In the genomic region with DNA sequence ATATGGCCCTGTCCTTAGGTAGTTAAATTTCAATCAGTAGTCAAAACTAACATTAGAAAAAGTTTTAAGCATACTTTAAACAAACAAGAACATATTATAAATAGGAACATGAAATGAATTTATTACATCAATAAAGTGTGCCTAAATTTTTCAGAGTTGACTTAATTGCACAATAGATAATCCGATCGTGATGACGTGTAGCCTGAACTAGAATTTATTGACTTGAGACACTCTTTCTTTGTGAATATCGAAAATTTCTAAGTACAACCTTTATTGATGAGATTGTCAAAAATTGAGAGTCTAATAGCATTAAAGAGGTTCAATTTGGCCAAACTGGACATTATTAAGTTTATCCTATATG, we compare ENCODE assay signal across 3 cellular contexts.
TF ChIP-seq lines count a peak whose summit lies in the region.

No MANE protein-coding gene starts in this region.

TF ChIP-seq in SK-N-SH, 30 proteins besides CTCF, POLR2A, EP300 and RAD21:
- no peak for TF ChIP-seq MEF2A (IDR thresholded peaks at IDR 0.05; ENCODE audit: borderline replicate concordance, low read depth)
- TF ChIP-seq, protein P1, sequence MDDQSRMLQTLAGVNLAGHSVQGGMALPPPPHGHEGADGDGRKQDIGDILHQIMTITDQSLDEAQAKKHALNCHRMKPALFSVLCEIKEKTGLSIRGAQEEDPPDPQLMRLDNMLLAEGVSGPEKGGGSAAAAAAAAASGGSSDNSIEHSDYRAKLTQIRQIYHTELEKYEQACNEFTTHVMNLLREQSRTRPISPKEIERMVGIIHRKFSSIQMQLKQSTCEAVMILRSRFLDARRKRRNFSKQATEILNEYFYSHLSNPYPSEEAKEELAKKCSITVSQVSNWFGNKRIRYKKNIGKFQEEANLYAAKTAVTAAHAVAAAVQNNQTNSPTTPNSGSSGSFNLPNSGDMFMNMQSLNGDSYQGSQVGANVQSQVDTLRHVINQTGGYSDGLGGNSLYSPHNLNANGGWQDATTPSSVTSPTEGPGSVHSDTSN (IDR thresholded peaks at IDR 0.05), result no peak
- TF ChIP-seq YY1 (IDR thresholded peaks at IDR 0.05; ENCODE audit: low read depth), result no peak
- no peak for TF ChIP-seq FOXJ3 (CRISPR knock-in tag; IDR thresholded peaks at IDR 0.05)
- no peak for TF ChIP-seq EZH2phosphoT487 (IDR thresholded peaks at IDR 0.05; ENCODE audit: borderline replicate concordance, low read depth)
- TF ChIP-seq, protein P2, sequence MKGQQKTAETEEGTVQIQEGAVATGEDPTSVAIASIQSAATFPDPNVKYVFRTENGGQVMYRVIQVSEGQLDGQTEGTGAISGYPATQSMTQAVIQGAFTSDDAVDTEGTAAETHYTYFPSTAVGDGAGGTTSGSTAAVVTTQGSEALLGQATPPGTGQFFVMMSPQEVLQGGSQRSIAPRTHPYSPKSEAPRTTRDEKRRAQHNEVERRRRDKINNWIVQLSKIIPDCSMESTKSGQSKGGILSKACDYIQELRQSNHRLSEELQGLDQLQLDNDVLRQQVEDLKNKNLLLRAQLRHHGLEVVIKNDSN (IDR thresholded peaks at IDR 0.05; ENCODE audit: borderline replicate concordance, low read depth), result no peak
- no peak for TF ChIP-seq FOXM1 (IDR thresholded peaks at IDR 0.05; ENCODE audit: low read depth)
- TF ChIP-seq GABPA (IDR thresholded peaks at IDR 0.05; ENCODE audit: low read depth), result no peak
- no peak for TF ChIP-seq TAF1 (IDR thresholded peaks at IDR 0.05; ENCODE audit: borderline replicate concordance, low read depth, low read length)

TF ChIP-seq in SK-N-SH treated with all-trans-retinoic acid at 6 μM for 48 hours, 23 proteins besides CTCF, POLR2A, EP300 and RAD21:
- TF ChIP-seq, protein P3, sequence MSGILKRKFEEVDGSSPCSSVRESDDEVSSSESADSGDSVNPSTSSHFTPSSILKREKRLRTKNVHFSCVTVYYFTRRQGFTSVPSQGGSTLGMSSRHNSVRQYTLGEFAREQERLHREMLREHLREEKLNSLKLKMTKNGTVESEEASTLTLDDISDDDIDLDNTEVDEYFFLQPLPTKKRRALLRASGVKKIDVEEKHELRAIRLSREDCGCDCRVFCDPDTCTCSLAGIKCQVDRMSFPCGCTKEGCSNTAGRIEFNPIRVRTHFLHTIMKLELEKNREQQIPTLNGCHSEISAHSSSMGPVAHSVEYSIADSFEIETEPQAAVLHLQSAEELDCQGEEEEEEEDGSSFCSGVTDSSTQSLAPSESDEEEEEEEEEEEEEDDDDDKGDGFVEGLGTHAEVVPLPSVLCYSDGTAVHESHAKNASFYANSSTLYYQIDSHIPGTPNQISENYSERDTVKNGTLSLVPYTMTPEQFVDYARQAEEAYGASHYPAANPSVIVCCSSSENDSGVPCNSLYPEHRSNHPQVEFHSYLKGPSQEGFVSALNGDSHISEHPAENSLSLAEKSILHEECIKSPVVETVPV (CRISPR knock-in tag; IDR thresholded peaks at IDR 0.05), result no peak
- TF ChIP-seq ZFP30 (CRISPR knock-in tag; IDR thresholded peaks at IDR 0.05), result no peak
- no peak for TF ChIP-seq TOX (CRISPR knock-in tag; IDR thresholded peaks at IDR 0.05; ENCODE audit: borderline replicate concordance)
- TF ChIP-seq CSDC2 (CRISPR knock-in tag; IDR thresholded peaks at IDR 0.05), result no peak
- no peak for TF ChIP-seq ZC3H10 (CRISPR knock-in tag; IDR thresholded peaks at IDR 0.05)
- no peak for TF ChIP-seq GLIS3 (CRISPR knock-in tag; IDR thresholded peaks at IDR 0.05)
- TF ChIP-seq, protein P4, sequence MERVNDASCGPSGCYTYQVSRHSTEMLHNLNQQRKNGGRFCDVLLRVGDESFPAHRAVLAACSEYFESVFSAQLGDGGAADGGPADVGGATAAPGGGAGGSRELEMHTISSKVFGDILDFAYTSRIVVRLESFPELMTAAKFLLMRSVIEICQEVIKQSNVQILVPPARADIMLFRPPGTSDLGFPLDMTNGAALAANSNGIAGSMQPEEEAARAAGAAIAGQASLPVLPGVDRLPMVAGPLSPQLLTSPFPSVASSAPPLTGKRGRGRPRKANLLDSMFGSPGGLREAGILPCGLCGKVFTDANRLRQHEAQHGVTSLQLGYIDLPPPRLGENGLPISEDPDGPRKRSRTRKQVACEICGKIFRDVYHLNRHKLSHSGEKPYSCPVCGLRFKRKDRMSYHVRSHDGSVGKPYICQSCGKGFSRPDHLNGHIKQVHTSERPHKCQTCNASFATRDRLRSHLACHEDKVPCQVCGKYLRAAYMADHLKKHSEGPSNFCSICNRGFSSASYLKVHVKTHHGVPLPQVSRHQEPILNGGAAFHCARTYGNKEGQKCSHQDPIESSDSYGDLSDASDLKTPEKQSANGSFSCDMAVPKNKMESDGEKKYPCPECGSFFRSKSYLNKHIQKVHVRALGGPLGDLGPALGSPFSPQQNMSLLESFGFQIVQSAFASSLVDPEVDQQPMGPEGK (CRISPR knock-in tag; IDR thresholded peaks at IDR 0.05; ENCODE audit: borderline replicate concordance), result no peak
- no peak for TF ChIP-seq TCF4 (CRISPR knock-in tag; IDR thresholded peaks at IDR 0.05; ENCODE audit: borderline replicate concordance)

TF ChIP-seq in HepG2, 621 proteins besides CTCF, POLR2A, EP300 and RAD21:
- TF ChIP-seq HDAC6 (IDR thresholded peaks at IDR 0.05; ENCODE audit: low read depth, low read length) (no peak), SP5 (CRISPR knock-in tag; IDR thresholded peaks at IDR 0.05; ENCODE audit: borderline replicate concordance, low read depth) (no peak), ZNF367 (CRISPR knock-in tag; IDR thresholded peaks at IDR 0.05; ENCODE audit: borderline replicate concordance) (no peak), ZNF350 (CRISPR knock-in tag; IDR thresholded peaks at IDR 0.05; ENCODE audit: borderline replicate concordance, low read depth) (no peak), RFXAP (CRISPR knock-in tag; IDR thresholded peaks at IDR 0.05; ENCODE audit: borderline replicate concordance) (no peak), KAT2B (IDR thresholded peaks at IDR 0.05; ENCODE audit: borderline replicate concordance, low read depth, low read length) (no peak), REXO4 (CRISPR knock-in tag; IDR thresholded peaks at IDR 0.05; ENCODE audit: borderline replicate concordance) (no peak), ZNF335 (CRISPR knock-in tag; IDR thresholded peaks at IDR 0.05) (no peak), MTF1 (CRISPR knock-in tag; IDR thresholded peaks at IDR 0.05) (no peak), DMAP1 (CRISPR knock-in tag; IDR thresholded peaks at IDR 0.05) (no peak), ZFP62 (CRISPR knock-in tag; IDR thresholded peaks at IDR 0.05) (no peak), ZBTB3 (CRISPR knock-in tag; IDR thresholded peaks at IDR 0.05; ENCODE audit: borderline replicate concordance, low read depth) (no peak), ZNF451 (CRISPR knock-in tag; IDR thresholded peaks at IDR 0.05) (no peak)
- TF ChIP-seq, protein P5, sequence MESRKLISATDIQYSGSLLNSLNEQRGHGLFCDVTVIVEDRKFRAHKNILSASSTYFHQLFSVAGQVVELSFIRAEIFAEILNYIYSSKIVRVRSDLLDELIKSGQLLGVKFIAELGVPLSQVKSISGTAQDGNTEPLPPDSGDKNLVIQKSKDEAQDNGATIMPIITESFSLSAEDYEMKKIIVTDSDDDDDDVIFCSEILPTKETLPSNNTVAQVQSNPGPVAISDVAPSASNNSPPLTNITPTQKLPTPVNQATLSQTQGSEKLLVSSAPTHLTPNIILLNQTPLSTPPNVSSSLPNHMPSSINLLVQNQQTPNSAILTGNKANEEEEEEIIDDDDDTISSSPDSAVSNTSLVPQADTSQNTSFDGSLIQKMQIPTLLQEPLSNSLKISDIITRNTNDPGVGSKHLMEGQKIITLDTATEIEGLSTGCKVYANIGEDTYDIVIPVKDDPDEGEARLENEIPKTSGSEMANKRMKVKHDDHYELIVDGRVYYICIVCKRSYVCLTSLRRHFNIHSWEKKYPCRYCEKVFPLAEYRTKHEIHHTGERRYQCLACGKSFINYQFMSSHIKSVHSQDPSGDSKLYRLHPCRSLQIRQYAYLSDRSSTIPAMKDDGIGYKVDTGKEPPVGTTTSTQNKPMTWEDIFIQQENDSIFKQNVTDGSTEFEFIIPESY (CRISPR knock-in tag; IDR thresholded peaks at IDR 0.05), result no peak
- TF ChIP-seq, protein P6, sequence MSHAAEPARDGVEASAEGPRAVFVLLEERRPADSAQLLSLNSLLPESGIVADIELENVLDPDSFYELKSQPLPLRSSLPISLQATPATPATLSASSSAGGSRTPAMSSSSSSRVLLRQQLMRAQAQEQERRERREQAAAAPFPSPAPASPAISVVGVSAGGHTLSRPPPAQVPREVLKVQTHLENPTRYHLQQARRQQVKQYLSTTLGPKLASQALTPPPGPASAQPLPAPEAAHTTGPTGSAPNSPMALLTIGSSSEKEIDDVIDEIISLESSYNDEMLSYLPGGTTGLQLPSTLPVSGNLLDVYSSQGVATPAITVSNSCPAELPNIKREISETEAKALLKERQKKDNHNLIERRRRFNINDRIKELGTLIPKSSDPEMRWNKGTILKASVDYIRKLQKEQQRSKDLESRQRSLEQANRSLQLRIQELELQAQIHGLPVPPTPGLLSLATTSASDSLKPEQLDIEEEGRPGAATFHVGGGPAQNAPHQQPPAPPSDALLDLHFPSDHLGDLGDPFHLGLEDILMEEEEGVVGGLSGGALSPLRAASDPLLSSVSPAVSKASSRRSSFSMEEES (CRISPR knock-in tag; IDR thresholded peaks at IDR 0.05), result no peak
TF ChIP-seq in HepG2: peak in this region for 0.
